ENCODE assay signal across 18 cellular contexts in the genomic region with DNA sequence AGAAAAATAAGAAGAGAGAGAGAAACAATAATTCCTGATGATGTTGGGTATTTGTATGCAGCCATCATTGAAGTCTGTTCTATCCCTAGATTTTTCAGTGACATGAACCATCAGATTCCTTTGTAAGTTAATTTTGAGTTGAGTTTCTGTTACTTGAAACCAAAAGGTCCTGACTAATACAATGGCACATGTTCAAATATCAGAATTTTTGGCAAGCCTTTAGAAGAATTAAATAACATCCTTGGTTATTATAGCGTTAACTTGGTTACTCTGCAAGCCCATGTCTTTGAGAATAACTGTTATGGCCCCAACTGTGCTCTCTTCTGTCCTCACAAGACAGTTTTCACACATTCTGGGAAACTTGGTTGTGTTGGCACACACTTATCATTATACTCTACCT.
"Had no signal": no experiment of that assay in that cellular context is flagged by ENCODE, and none has a peak within 500 bp of the region (broad histone marks: within the 10 kb centered on the region; RNA-seq: fewer than 3 reads in every experiment).

No MANE protein-coding gene starts in this region.

- H3K27ac Mint-ChIP-seq: activated CD4-positive, alpha-beta T cell treated with anti-CD3 and anti-CD28 coated beads, Interleukin-2, amount 10 ng/mL, durations not matched to agents 7 days and 5 days; activated naive CD8-positive, alpha-beta T cell treated with anti-CD3 and anti-CD28 coated beads, Interleukin-2, amount 50 U/mL, for 24 hours; memory B cell; naive thymus-derived CD8-positive, alpha-beta T cell; T-cell had no signal

- H3K9me3 ChIP-seq: colonic mucosa, esophagus squamous epithelium, left ventricle myocardium inferior, mucosa of descending colon, transverse colon had no signal

- H3K36me3 Mint-ChIP-seq: memory B cell; naive thymus-derived CD8-positive, alpha-beta T cell; T-cell had no signal

- H3K27me3 ChIP-seq: colonic mucosa, esophagus squamous epithelium, transverse colon had no signal

- H3K4me3 Mint-ChIP-seq: activated CD4-positive, alpha-beta T cell treated with anti-CD3 and anti-CD28 coated beads, Interleukin-2, amount 10 ng/mL, durations not matched to agents 7 days and 5 days; activated naive CD8-positive, alpha-beta T cell treated with anti-CD3 and anti-CD28 coated beads, Interleukin-2, amount 50 U/mL, for 24 hours; memory B cell; naive thymus-derived CD8-positive, alpha-beta T cell; T-cell had no signal

- H3K36me3 ChIP-seq: colonic mucosa, esophagus squamous epithelium, left ventricle myocardium inferior, transverse colon had no signal

- H3K9me3 Mint-ChIP-seq: activated CD4-positive, alpha-beta T cell treated with anti-CD3 and anti-CD28 coated beads, Interleukin-2, amount 10 ng/mL, durations not matched to agents 7 days and 5 days; activated naive CD8-positive, alpha-beta T cell treated with anti-CD3 and anti-CD28 coated beads, Interleukin-2, amount 50 U/mL, for 24 hours; memory B cell; naive thymus-derived CD8-positive, alpha-beta T cell; T-cell had no signal

- H3K27ac ChIP-seq: colonic mucosa, esophagus squamous epithelium, left ventricle myocardium inferior, parathyroid adenoma, transverse colon had no signal

- H3K4me3 ChIP-seq: colonic mucosa, esophagus squamous epithelium, left ventricle myocardium inferior, mucosa of descending colon, transverse colon had no signal

- DNase-seq: activated CD4-positive, alpha-beta T cell treated with anti-CD3 and anti-CD28 coated beads, Interleukin-2, amount 10 ng/mL, durations not matched to agents 7 days and 5 days; activated CD8-positive, alpha-beta memory T cell treated with anti-CD3 and anti-CD28 coated beads for 24 hours; activated naive CD4-positive, alpha-beta T cell treated with Interleukin-2 at 50 U/mL for 16 hours; activated naive CD8-positive, alpha-beta T cell treated with anti-CD3 and anti-CD28 coated beads, Interleukin-2, amount 50 U/mL, for 24 hours; caudate nucleus; colonic mucosa; effector CD4-positive, alpha-beta T cell; esophagus squamous epithelium; left ventricle myocardium inferior; mucosa of descending colon; naive thymus-derived CD8-positive, alpha-beta T cell; stimulated activated CD4-positive, alpha-beta T cell treated with anti-CD3 and anti-CD28 coated beads, Interleukin-2, amount 100 ng/mL, for 48 hours; stimulated activated naive CD4-positive, alpha-beta T cell; T-cell; T-helper 9 cell; transverse colon had no signal

- ATAC-seq: activated naive CD8-positive, alpha-beta T cell treated with anti-CD3 and anti-CD28 coated beads, Interleukin-2, amount 50 U/mL, for 24 hours; mucosa of descending colon; naive thymus-derived CD8-positive, alpha-beta T cell; T-cell had no signal

- H3K4me1 ChIP-seq: colonic mucosa, parathyroid adenoma had no signal
